ENCODE assay signal across 1 cellular context in genomic region chr7:105862770-105863169, GRCh38.
TF ChIP-seq lines count a peak whose summit lies in the region.

No MANE protein-coding gene starts in this region.

TF ChIP-seq in H1, 55 proteins besides CTCF, POLR2A, EP300 and RAD21 (continued from another document):
- TF ChIP-seq CHD7 (IDR thresholded peaks at IDR 0.05; ENCODE audit: insufficient replicate concordance, low read length) (no peak), YY1 (IDR thresholded peaks at IDR 0.05; ENCODE audit: low read depth, low read length) (no peak), SUZ12 (IDR thresholded peaks at IDR 0.05; ENCODE audit: low read length) (no peak), SIN3A (conservative IDR thresholded peaks at IDR 0.05 in 1 of 2, IDR thresholded peaks at IDR 0.05 in 1 of 2; ENCODE audit: low read depth in 1 of 2, low read length in 2 of 2) (no peak)
